ENCODE assay signal across 9 cellular contexts in genomic region chrX:65601126-65601525, GRCh38.
DNase-seq lines count a peak whose midpoint lies in the region; ATAC-seq, FAIRE-seq and TF ChIP-seq lines count a peak whose summit lies in the region.
"Had no signal": no experiment of that assay in that cellular context is flagged by ENCODE, and none has a peak within 500 bp of the region (broad histone marks: within the 10 kb centered on the region; RNA-seq: fewer than 3 reads in every experiment).

No MANE protein-coding gene starts in this region.

- TF ChIP-seq RAD21 in A549 (conservative IDR thresholded peaks at IDR 0.05 in 1 of 2, IDR thresholded peaks at IDR 0.05 in 1 of 2) = no peak

- H3K9me2 ChIP-seq in PC-3 (replicated peaks; ENCODE audit: low read length) = no peaks in the 10 kb centered on the region

- H4K20me1 ChIP-seq in PC-3 (ENCODE audit: low read length) = no peaks in the 10 kb centered on the region

- CTCF ChIA-PET in A549 (lab: Yijun Ruan, JAX) = no interaction called here
- CTCF ChIA-PET in PC-3 (lab: Charles Lee) = no interaction called here

- DNase-seq in A549 (ENCODE audit: low read depth in 1 of 2, low spot score in 1 of 2) (no peak), PC-3 (no peak), osteocyte (ENCODE audit: extremely low spot score, unreplicated experiment) (no peak), NCI-H2171 (lab: John Stamatoyannopoulos, UW) (no peak), hippocampal formation (lab: John Stamatoyannopoulos, UW) (no peak), GM10266 (ENCODE audit: extremely low spot score) (no peak)
- DNase-seq: NCI-H1105 had no signal

- no peaks in the 10 kb centered on the region for H3K36me3 ChIP-seq in PC-3 (ENCODE audit: low read depth, low read length)

- TF ChIP-seq POLR2A in A549 (IDR thresholded peaks at IDR 0.05; ENCODE audit: low read length) = no peak

- H3K9me3 ChIP-seq in A549 = no peaks in the 10 kb centered on the region
- no peaks in the 10 kb centered on the region for H3K9me3 ChIP-seq in PC-3 (ENCODE audit: low read length)

- H3K4me3 ChIP-seq in A549 (no peak overlapping the region), PC-3 (ENCODE audit: low read length) (no peak overlapping the region)

- 77% methylated on average over 3 of the region's 3 CpGs for WGBS in A549 (ENCODE audit: missing lambda C conversion rate)

- H3K4me1 ChIP-seq in A549 = peaks cover 18% of the 10 kb centered on the region
- H3K4me1 ChIP-seq in PC-3 (ENCODE audit: insufficient read depth, low read length) = peaks cover 32% of the 10 kb centered on the region

- H3K27me3 ChIP-seq in PC-3 (ENCODE audit: low read length) = no peaks in the 10 kb centered on the region

- no peak overlapping the region for H2AFZ ChIP-seq in PC-3 (ENCODE audit: low read length)

- TF ChIP-seq EP300 in A549 (IDR thresholded peaks at IDR 0.05) = no peak

- no peaks in the 10 kb centered on the region for H3K27me3 Mint-ChIP-seq in dendritic cell treated with granulocyte-macrophage colony-stimulating factor and Interleukin-4, amounts not matched to agents 40 ng/mL and 50 ng/mL, for 4 days
- no peaks in the 10 kb centered on the region for H3K27me3 Mint-ChIP-seq in osteocyte (ENCODE audit: unreplicated experiment)

- no peaks in the 10 kb centered on the region for H3F3A ChIP-seq in PC-3 (ENCODE audit: low read length, unreplicated experiment)

- H3K4me2 ChIP-seq in A549 (no peak overlapping the region), PC-3 (ENCODE audit: low read length) (0 out of 2 replicates have a peak overlapping the region, but pooled peaks have one; percentile 27)

- H3K27ac Mint-ChIP-seq in dendritic cell treated with granulocyte-macrophage colony-stimulating factor and Interleukin-4, amounts not matched to agents 40 ng/mL and 50 ng/mL, for 4 days = peak overlapping the region; percentile 46
- H3K27ac Mint-ChIP-seq in osteocyte (ENCODE audit: unreplicated experiment) = peak overlapping the region; percentile 93

- FAIRE-seq in A549 (lab: Jason Lieb, UNC) = no peak

- H3K9ac ChIP-seq in PC-3 (ENCODE audit: low read length) = peak overlapping the region; percentile 14; the same call in 1 of the 2 replicates

- POLR2A ChIA-PET in A549 (lab: Yijun Ruan, JAX) (interaction anchor here (1.5 kb wide), 1 partner anchor 68 kb away, joined by 4 read pairs; no protein-coding TSS in a partner anchor), PC-3 (lab: Charles Lee; ENCODE audit: unreplicated experiment) (interaction anchor here (0.6 to 1.2 kb wide), 3 partner anchors 68 to 78 kb away, joined by 6 to 7 read pairs (median 7); no protein-coding TSS in a partner anchor)

- no peaks in the 10 kb centered on the region for H3K9me3 Mint-ChIP-seq in dendritic cell treated with granulocyte-macrophage colony-stimulating factor and Interleukin-4, amounts not matched to agents 40 ng/mL and 50 ng/mL, for 4 days
- peaks cover 11% of the 10 kb centered on the region for H3K9me3 Mint-ChIP-seq in osteocyte (ENCODE audit: unreplicated experiment)

- TF ChIP-seq CTCF in A549 (IDR thresholded peaks at IDR 0.05) = no peak
- no peak for TF ChIP-seq CTCF in PC-3 (conservative IDR thresholded peaks at IDR 0.05; ENCODE audit: low read depth, low read length)
- no peak for TF ChIP-seq CTCF in osteocyte (IDR thresholded peaks at IDR 0.05)
- TF ChIP-seq CTCF in GM10266 (IDR thresholded peaks at IDR 0.05; ENCODE audit: control insufficient read depth, insufficient read depth, low read depth, missing control alignments) = no peak

- no peak overlapping the region for H3K4me3 Mint-ChIP-seq in dendritic cell treated with granulocyte-macrophage colony-stimulating factor and Interleukin-4, amounts not matched to agents 40 ng/mL and 50 ng/mL, for 4 days
- H3K4me3 Mint-ChIP-seq in osteocyte (ENCODE audit: unreplicated experiment) = no peak overlapping the region

- H3K27ac ChIP-seq in A549 (peak overlapping the region; percentile 55 to 70; a peak in 5 of 6 replicates), PC-3 (ENCODE audit: low read length) (peak overlapping the region; percentile 58)

- H3K36me3 Mint-ChIP-seq in dendritic cell treated with granulocyte-macrophage colony-stimulating factor and Interleukin-4, amounts not matched to agents 40 ng/mL and 50 ng/mL, for 4 days (ENCODE audit: low read depth) = no peaks in the 10 kb centered on the region
- H3K36me3 Mint-ChIP-seq in osteocyte (ENCODE audit: unreplicated experiment) = no peaks in the 10 kb centered on the region

- H3K79me2 ChIP-seq in PC-3 (ENCODE audit: low read length) = no peaks in the 10 kb centered on the region

- intact Hi-C loops in PC-3 (cut with micrococcal nuclease) = no loop called here
- intact Hi-C loops in dendritic cell treated with granulocyte-macrophage colony-stimulating factor and Interleukin-4, amounts not matched to agents 40 ng/mL and 50 ng/mL, for 4 days (cut with micrococcal nuclease) = no loop called here

- no TSS peak for BruUV-seq in PC-3 (replicated peaks; lab: Mats Ljungman, UMichigan)

- peaks cover 46% of the 10 kb centered on the region for H3K4me1 Mint-ChIP-seq in dendritic cell treated with granulocyte-macrophage colony-stimulating factor and Interleukin-4, amounts not matched to agents 40 ng/mL and 50 ng/mL, for 4 days (ENCODE audit: low read depth)
- H3K4me1 Mint-ChIP-seq in osteocyte (ENCODE audit: unreplicated experiment) = peaks cover 28% of the 10 kb centered on the region

- ATAC-seq in A549 (no peak), PC-3 (peak; percentile 33), HG02885 (IDR thresholded peaks at IDR 0.05; ENCODE audit: poor library complexity, unreplicated experiment) (no peak)

TF ChIP-seq in A549, 52 proteins besides CTCF, POLR2A, EP300 and RAD21:
- TF ChIP-seq ZNF302 (CRISPR knock-in tag; IDR thresholded peaks at IDR 0.05) (no peak), POLR2AphosphoS2 (conservative IDR thresholded peaks at IDR 0.05; ENCODE audit: low read length) (no peak), HOXA7 (CRISPR knock-in tag; IDR thresholded peaks at IDR 0.05) (no peak), ZFP36 (IDR thresholded peaks at IDR 0.05; ENCODE audit: borderline replicate concordance, partially characterized antibody) (no peak), SMC3 (IDR thresholded peaks at IDR 0.05) (no peak), HOXB13 (CRISPR knock-in tag; IDR thresholded peaks at IDR 0.05; ENCODE audit: low read depth) (no peak), FOSB (CRISPR knock-in tag; IDR thresholded peaks at IDR 0.05) (no peak), HES2 (IDR thresholded peaks at IDR 0.05) (no peak), FOXS1 (CRISPR knock-in tag; IDR thresholded peaks at IDR 0.05) (no peak)
TF ChIP-seq in A549: peak in this region for 0.
